ENCODE assay signal across 8 cellular contexts in genomic region chr1:155052412-155053400, GRCh38. TPM values are rescaled to one million over a fixed set of nuclear protein-coding genes. Genes with fewer than 3 reads are reported as not detected.
A peak's percentile ranks its signal among the peaks of the same experiment; 100 is the strongest.
DNase-seq lines count a peak whose midpoint lies in the region; ATAC-seq and TF ChIP-seq lines count a peak whose summit lies in the region.

No MANE protein-coding gene starts in this region.

- H3K36me3 Mint-ChIP-seq in activated T-cell treated with anti-CD3 and anti-CD28 coated beads, Interleukin-2, amount 50 U/mL, for 4 hours (ENCODE audit: insufficient read depth) = peaks cover 5% of the 10 kb centered on the region

- TF ChIP-seq POLR2A in heart left ventricle (IDR thresholded peaks at IDR 0.05) = no peak

- no peaks in the 10 kb centered on the region for H3K9me3 Mint-ChIP-seq in activated T-cell treated with anti-CD3 and anti-CD28 coated beads, Interleukin-2, amount 50 U/mL, for 4 hours

- ATAC-seq in activated T-cell treated with anti-CD3 and anti-CD28 coated beads, Interleukin-2, amount 50 U/mL, for 4 hours = no peak
- peak; percentile 28 to 80 (median 54) for ATAC-seq in heart left ventricle
- no peak for ATAC-seq in GM19467 (IDR thresholded peaks at IDR 0.05; ENCODE audit: unreplicated experiment)
- no peak for ATAC-seq in GM19397 (IDR thresholded peaks at IDR 0.05; ENCODE audit: unreplicated experiment)

- intact Hi-C loops in heart left ventricle (cut with DNase I) = loop anchor here in 6 of 10 donors (5.0 to 10.0 kb wide), 5 partner anchors 35 to 98 kb away; partner anchors contain the start of genes ZBTB7B (in 4 of the 6), CKS1B (in 1 of the 6), PBXIP1 (in 1 of the 6) and PYGO2 (in 1 of the 6)

- H3K4me3 Mint-ChIP-seq in activated T-cell treated with anti-CD3 and anti-CD28 coated beads, Interleukin-2, amount 50 U/mL, for 4 hours = peak overlapping the region; percentile 82

- peaks cover 0 to 48% (median 23%) of the 10 kb centered on the region in 12 donors for H3K4me1 ChIP-seq in heart left ventricle

- H3K4me1 Mint-ChIP-seq in activated T-cell treated with anti-CD3 and anti-CD28 coated beads, Interleukin-2, amount 50 U/mL, for 4 hours (ENCODE audit: low read depth) = peaks cover 20% of the 10 kb centered on the region

- TF ChIP-seq CTCF in heart left ventricle (IDR thresholded peaks at IDR 0.05) = peak in 3 of 12 donors; percentile 15 to 30 (median 20)

- peak overlapping the region; percentile 19 to 99 (median 86) for H3K4me3 ChIP-seq in heart left ventricle
- H3K4me3 ChIP-seq in skin epidermis = peak overlapping the region; percentile 63 to 78 (median 70)

- peaks cover 0 to 44% (median 42%) of the 10 kb centered on the region in 9 donors for H3K36me3 ChIP-seq in heart left ventricle

- H3K27ac ChIP-seq in heart left ventricle (peak overlapping the region; percentile 86 to 99 (median 93)), skin epidermis (peak overlapping the region in 20 of 21 experiments; percentile 2 to 97 (median 90))

- no peaks in the 10 kb centered on the region for H3K27me3 Mint-ChIP-seq in activated T-cell treated with anti-CD3 and anti-CD28 coated beads, Interleukin-2, amount 50 U/mL, for 4 hours (ENCODE audit: low read depth)

- peak; percentile 18 for DNase-seq in EH (ENCODE audit: low read depth)
- DNase-seq in NCI-H1105 (lab: John Stamatoyannopoulos, UW) = peak; percentile 47
- no peak for DNase-seq in activated T-cell treated with anti-CD3 and anti-CD28 coated beads, Interleukin-2, amount 50 U/mL, for 4 hours
- peak; percentile 74 to 85 (median 82) for DNase-seq in heart left ventricle
- DNase-seq in NCI-H2227 treated with DMSO at 0.1 percent for 48 hours (lab: John Stamatoyannopoulos, UW) = no peak

- 42 to 57% (median 53%) methylated on average over 13 of the region's 13 CpGs for WGBS in heart left ventricle, 4 donors

- H3K27me3 ChIP-seq in heart left ventricle = no peaks in the 10 kb centered on the region

- no peaks in the 10 kb centered on the region for H3K9me3 ChIP-seq in heart left ventricle

RNA-seq across cellular contexts. Expression of gene ADAM15, which starts 1.6 kb away (rescaled TPM):
- 10 to 100 TPM; 46.3 to 63.4 (median 48.8) TPM for total RNA-seq in activated T-cell treated with anti-CD3 and anti-CD28 coated beads, Interleukin-2, amount 50 U/mL, for 4 hours
- total RNA-seq in heart left ventricle = 100 to 1,000 TPM in 3 of 9 donors, 10 to 100 TPM in 6; 55.8 to 199 (median 67.5) TPM
- 100 to 1,000 TPM; 112 to 113 TPM for polyA plus RNA-seq in heart left ventricle

RNA-seq across cellular contexts. Expression of gene EFNA4, which starts 10.8 kb away (rescaled TPM):
- 1 to 10 TPM; 4.2 to 4.5 (median 4.3) TPM for total RNA-seq in activated T-cell treated with anti-CD3 and anti-CD28 coated beads, Interleukin-2, amount 50 U/mL, for 4 hours
- total RNA-seq in heart left ventricle = 1 to 10 TPM; 1.1 to 3.3 (median 2.2) TPM
- 1 to 10 TPM; 2.0 to 4.8 TPM for polyA plus RNA-seq in heart left ventricle

RNA-seq across cellular contexts. Expression of gene DCST1, which starts 19.1 kb away (rescaled TPM):
- total RNA-seq in activated T-cell treated with anti-CD3 and anti-CD28 coated beads, Interleukin-2, amount 50 U/mL, for 4 hours = not detected
- not detected for total RNA-seq in heart left ventricle
- polyA plus RNA-seq in heart left ventricle = not detected

RNA-seq across cellular contexts. Expression of gene DCST2, which starts 19.1 kb away (rescaled TPM):
- total RNA-seq in activated T-cell treated with anti-CD3 and anti-CD28 coated beads, Interleukin-2, amount 50 U/mL, for 4 hours = under 1 TPM in 1 of 3 donors, not detected in 2; 0.08 TPM
- under 1 TPM in 8 of 9 donors, not detected in 1; 0.14 to 0.62 (median 0.35) TPM for total RNA-seq in heart left ventricle
- under 1 TPM; 0.17 to 0.65 TPM for polyA plus RNA-seq in heart left ventricle

RNA-seq across cellular contexts. Expression of gene EFNA3, which starts 25.9 kb away (rescaled TPM):
- 1 to 10 TPM in 2 of 3 donors, under 1 TPM in 1; 0.84 to 2.0 (median 1.1) TPM for total RNA-seq in activated T-cell treated with anti-CD3 and anti-CD28 coated beads, Interleukin-2, amount 50 U/mL, for 4 hours
- 1 to 10 TPM in 2 of 9 donors, under 1 TPM in 7; 0.20 to 2.4 (median 0.61) TPM for total RNA-seq in heart left ventricle
- 1 to 10 TPM in 1 of 2 donors, under 1 TPM in 1; 0.61 to 1.9 TPM for polyA plus RNA-seq in heart left ventricle

Comparison
In these comparisons a context has a peak if more than half of its experiments do, and no peak if none do; other contexts are left out.
1. DNase-seq: peak in EH (single experiment), NCI-H1105 (single experiment) and heart left ventricle (5 of 5); none in activated T-cell treated with anti-CD3 and anti-CD28 coated beads, Interleukin-2, amount 50 U/mL, for 4 hours (single experiment) and NCI-H2227 treated with DMSO at 0.1 percent for 48 hours (single experiment).
2. ATAC-seq: peak in heart left ventricle (4 of 4); none in activated T-cell treated with anti-CD3 and anti-CD28 coated beads, Interleukin-2, amount 50 U/mL, for 4 hours (0 of 2), GM19467 (single experiment) and GM19397 (single experiment).